1 cellular context compared by ENCODE assay signal in genomic region chr5:180785794-180786221, GRCh38.
TF ChIP-seq lines count a peak whose summit lies in the region.

No MANE protein-coding gene starts in this region.

TF ChIP-seq in H1, 55 proteins besides CTCF, POLR2A, EP300 and RAD21 (continued from another document):
- TF ChIP-seq CEBPB (IDR thresholded peaks at IDR 0.05; ENCODE audit: low read depth, low read length) = no peak
- TF ChIP-seq TCF12 (IDR thresholded peaks at IDR 0.05; ENCODE audit: low read depth, low read length) = no peak
- no peak for TF ChIP-seq GTF2F1 (IDR thresholded peaks at IDR 0.05; ENCODE audit: borderline replicate concordance, low read depth, low read length)
- TF ChIP-seq SIN3A (conservative IDR thresholded peaks at IDR 0.05 in 1 of 2, IDR thresholded peaks at IDR 0.05 in 1 of 2; ENCODE audit: low read depth in 1 of 2, low read length in 2 of 2) = peak; percentile 28 to 59; a peak in 1 of 4 replicates
- 0 out of 4 replicates have a peak, but pooled peaks have one; percentile 17 to 67 for TF ChIP-seq HDAC2 (IDR thresholded peaks at IDR 0.05; ENCODE audit: borderline replicate concordance in 1 of 2, low read depth in 2 of 2, low read length in 2 of 2)
- TF ChIP-seq ATF2 (IDR thresholded peaks at IDR 0.05; ENCODE audit: low read length) = peak; percentile 69; the same call in 1 of the 2 replicates
- no peak for TF ChIP-seq NRF1 (IDR thresholded peaks at IDR 0.05; ENCODE audit: low read depth, low read length)
- TF ChIP-seq TEAD4 (IDR thresholded peaks at IDR 0.05; ENCODE audit: low read depth, low read length) = peak; percentile 98
- 0 out of 2 replicates have a peak, but pooled peaks have one; percentile 38 for TF ChIP-seq CREB1 (IDR thresholded peaks at IDR 0.05)
- TF ChIP-seq RFX5 (IDR thresholded peaks at IDR 0.05; ENCODE audit: borderline replicate concordance, low read depth, low read length) = no peak
- TF ChIP-seq SIX5 (IDR thresholded peaks at IDR 0.05; ENCODE audit: low read depth, low read length) = no peak
- TF ChIP-seq SP1 (IDR thresholded peaks at IDR 0.05; ENCODE audit: low read depth, low read length) = peak; percentile 89
- TF ChIP-seq JUND (IDR thresholded peaks at IDR 0.05; ENCODE audit: low read length) = no peak
- TF ChIP-seq BCL11A (IDR thresholded peaks at IDR 0.05; ENCODE audit: low read depth in 2 of 2, low read length in 2 of 2) = no peak
- no peak for TF ChIP-seq RNF2 (IDR thresholded peaks at IDR 0.05; ENCODE audit: borderline replicate concordance, low read depth, low read length, missing control alignments, poor library complexity, severe bottlenecking)
- 0 out of 2 replicates have a peak, but pooled peaks have one; percentile 48 for TF ChIP-seq TBP (IDR thresholded peaks at IDR 0.05; ENCODE audit: low read depth, low read length)
- TF ChIP-seq GABPA (IDR thresholded peaks at IDR 0.05; ENCODE audit: borderline replicate concordance, insufficient read depth, low read length) = no peak
- peak; percentile 57 for TF ChIP-seq YY1 (IDR thresholded peaks at IDR 0.05; ENCODE audit: low read depth, low read length)
- peak; percentile 70 for TF ChIP-seq E2F6 (IDR thresholded peaks at IDR 0.05)
- no peak for TF ChIP-seq SP4 (IDR thresholded peaks at IDR 0.05; ENCODE audit: low read length)
- peak; percentile 97 for TF ChIP-seq ASH2L (IDR thresholded peaks at IDR 0.05; ENCODE audit: low read length)
- peak; percentile 62 for TF ChIP-seq TAF1 (IDR thresholded peaks at IDR 0.05; ENCODE audit: low read depth, low read length)
- TF ChIP-seq MAX (IDR thresholded peaks at IDR 0.05) = peak; percentile 84
- peak; percentile 97 for TF ChIP-seq RBBP5 (IDR thresholded peaks at IDR 0.05; ENCODE audit: borderline replicate concordance, low read depth, low read length)
- no peak for TF ChIP-seq USF2 (IDR thresholded peaks at IDR 0.05; ENCODE audit: low read length)
